12 cellular contexts compared by ENCODE assay signal in the genomic region with DNA sequence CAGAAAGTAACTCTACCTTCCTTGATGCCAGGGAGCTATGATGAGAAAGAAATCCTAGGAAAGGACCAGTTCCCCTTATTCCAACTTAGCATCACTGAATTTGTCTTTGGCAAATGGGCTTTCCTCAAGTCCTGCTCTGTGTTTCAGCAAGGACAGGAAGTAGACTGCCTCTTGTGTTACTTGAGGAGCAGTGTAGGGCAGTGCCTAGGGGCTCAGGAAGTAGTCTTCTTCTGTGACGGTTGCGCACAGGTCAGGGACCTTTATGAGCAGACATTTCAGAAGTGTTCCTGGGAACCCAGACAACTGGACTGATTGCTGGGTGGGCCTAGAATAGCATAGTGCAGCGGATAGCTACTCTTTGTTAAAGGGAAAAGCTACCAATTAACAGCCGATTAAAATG. TPM values are rescaled to one million over a fixed set of nuclear protein-coding genes. Genes with fewer than 3 reads are reported as not detected.
A peak's percentile ranks its signal among the peaks of the same experiment; 100 is the strongest.
DNase-seq lines count a peak whose midpoint lies in the region; ATAC-seq and TF ChIP-seq lines count a peak whose summit lies in the region.
"Had no signal": no experiment of that assay in that cellular context is flagged by ENCODE, and none has a peak within 500 bp of the region (broad histone marks: within the 10 kb centered on the region; RNA-seq: fewer than 3 reads in every experiment).

No MANE protein-coding gene starts in this region.

- no peaks in the 10 kb centered on the region for H3K27me3 ChIP-seq in GM23248 (replicated peaks; ENCODE audit: insufficient read depth)
- peaks cover 0 to 16% (median 0%) of the 10 kb centered on the region in 7 donors for H3K27me3 ChIP-seq in spleen (replicated peaks in 1 of 7)

- H3K9me2 ChIP-seq in GM23248 (ENCODE audit: insufficient read depth) = no peaks in the 10 kb centered on the region

- no peaks in the 10 kb centered on the region; the same call in 1 of the 2 replicates for H4K20me1 ChIP-seq in GM23248 (ENCODE audit: insufficient read depth)

- H3K27ac ChIP-seq in GM23248 (peak overlapping the region; percentile 89), spleen (peak overlapping the region in 6 of 8 donors; percentile 9 to 32 (median 16))

- TF ChIP-seq CTCF in spleen (IDR thresholded peaks at IDR 0.05 in 8 of 11, conservative IDR thresholded peaks at IDR 0.05 in 3 of 11) = peak in 1 of 11 experiments; percentile 12

- H3K9me3 ChIP-seq in GM23248 (ENCODE audit: low read depth) (no peaks in the 10 kb centered on the region), T-helper 17 cell (ENCODE audit: control insufficient read depth, low read length, poor library complexity, severe bottlenecking) (no peaks in the 10 kb centered on the region), spleen (no peaks in the 10 kb centered on the region)

- ATAC-seq in T-helper 17 cell = peak; percentile 35
- no peak for ATAC-seq in stimulated activated naive CD8-positive, alpha-beta T cell treated with anti-CD3 and anti-CD28 coated beads, Interleukin-15, Interleukin-2, amounts not matched to agents 100 U/mL and 50 U/mL, for 24 hours

- in situ Hi-C loops in GM23248 (cut with MboI) = no loop called here

- H3K4me3 Mint-ChIP-seq in T-helper 17 cell = peak overlapping the region; percentile 89

- H3K36me3 ChIP-seq in GM23248 (ENCODE audit: low read depth) (peaks cover 10% of the 10 kb centered on the region; the same call in 1 of the 2 replicates), spleen (no peaks in the 10 kb centered on the region)

- H3K4me3 ChIP-seq in GM23248 (peak overlapping the region; percentile 95), spleen (peak overlapping the region in 1 of 8 donors; percentile 1)

- H3K27me3 Mint-ChIP-seq in T-helper 17 cell = no peaks in the 10 kb centered on the region

- H3K4me1 Mint-ChIP-seq in T-helper 17 cell = peaks cover 17% of the 10 kb centered on the region

- H3K79me2 ChIP-seq in GM23248 (ENCODE audit: insufficient read depth) = peaks cover 70% of the 10 kb centered on the region

- WGBS in GM23248 (ENCODE audit: low coverage in 1 of 2, low lambda C conversion rate in 2 of 2, missing lambda C conversion rate in 2 of 2), 2 experiments = 9% methylated on average over 4 of the region's 4 CpGs
- WGBS in spleen, 5 donors = 59 to 74% (median 67%) methylated on average over 4 of the region's 4 CpGs

- H3K4me2 ChIP-seq in GM23248 (ENCODE audit: unreplicated experiment) = peak overlapping the region; percentile 85

- peak overlapping the region; percentile 78 for H3K27ac Mint-ChIP-seq in T-helper 17 cell

- no peaks in the 10 kb centered on the region for H3K36me3 Mint-ChIP-seq in T-helper 17 cell (ENCODE audit: low read depth)

- H2AFZ ChIP-seq in GM23248 = no peak overlapping the region

- H3K4me1 ChIP-seq in GM23248 (ENCODE audit: insufficient read depth) = peaks cover 50% of the 10 kb centered on the region
- peaks cover 17 to 88% (median 40%) of the 10 kb centered on the region in 6 donors for H3K4me1 ChIP-seq in spleen

- peak overlapping the region; percentile 99 for H3K9ac ChIP-seq in GM23248

- DNase-seq in GM23248 (peak; percentile 74), T-helper 17 cell (no peak), foreskin melanocyte (peak; percentile 83), spleen (no peak), midbrain (lab: John Stamatoyannopoulos, UW) (no peak), NCI-H128 (lab: John Stamatoyannopoulos, UW; ENCODE audit: unreplicated experiment) (no peak), 8988T (no peak)
- no peak for DNase-seq in stimulated activated naive CD8-positive, alpha-beta T cell treated with anti-CD3 and anti-CD28 coated beads, Interleukin-15, Interleukin-2, amounts not matched to agents 100 U/mL and 50 U/mL, for 24 hours
- DNase-seq: activated T-cell treated with anti-CD3 and anti-CD28 coated beads, Interleukin-2, amount 50 U/mL, for 48 hours; hippocampal formation; NCI-H526; stimulated activated CD4-positive, alpha-beta T cell treated with anti-CD3 and anti-CD28 coated beads, Interleukin-12 subunit alpha, Interleukin-12 subunit beta, amount 100 ng/mL, for 4 hours had no signal

- intact Hi-C loops in spleen (cut with DNase I; ENCODE audit: low total_unique reads) = loop anchor here (5.0 kb wide), 1 partner anchor 34 kb away; no protein-coding TSS in a partner anchor

- H3F3A ChIP-seq in GM23248 (ENCODE audit: insufficient read depth) = peaks cover 70% of the 10 kb centered on the region

- TF ChIP-seq POLR2A in spleen (IDR thresholded peaks at IDR 0.05) = no peak

RNA-seq across cellular contexts. Expression of a gene that starts 2.7 kb away (rescaled TPM):
- total RNA-seq in GM23248 (2014; rRNA removed; shearing (Covaris generic)) = 297 and 363 TPM in 2 replicates
- polyA plus RNA-seq in GM23248 (2016; fragmentation: Nextera tagmentation; extraction: Ambion mirVana) (541 and 553 TPM in 2 replicates), spleen (100 to 1,000 TPM in 1 of 3 donors, 10 to 100 TPM in 2; 61.1 to 201 (median 69.1) TPM)
- total RNA-seq in T-helper 17 cell (10 to 100 TPM; 38.7 to 49.8 TPM), spleen (10 to 100 TPM; 37.4 to 71.1 (median 48.8) TPM)

RNA-seq across cellular contexts. Expression of a gene that starts 59.6 kb away (rescaled TPM):
- 11.0 and 13.5 TPM in 2 replicates for total RNA-seq in GM23248 (2014; rRNA removed; shearing (Covaris generic))
- 15.5 and 17.8 TPM in 2 replicates for polyA plus RNA-seq in GM23248 (2016; fragmentation: Nextera tagmentation; extraction: Ambion mirVana)
- total RNA-seq in T-helper 17 cell = under 1 TPM in 1 of 2 donors, not detected in 1; 0.12 TPM
- total RNA-seq in spleen = 1 to 10 TPM; 1.6 to 8.1 (median 4.3) TPM
- polyA plus RNA-seq in spleen = 1 to 10 TPM in 2 of 3 donors, under 1 TPM in 1; 0.50 to 3.4 (median 1.6) TPM

Comparison
In these comparisons a context has a peak if more than half of its experiments do, and no peak if none do; other contexts are left out.
1. DNase-seq: peak in GM23248 (single experiment) and foreskin melanocyte (single experiment); none in T-helper 17 cell (0 of 3), spleen (single experiment), midbrain (single experiment), stimulated activated naive CD8-positive, alpha-beta T cell treated with anti-CD3 and anti-CD28 coated beads, Interleukin-15, Interleukin-2, amounts not matched to agents 100 U/mL and 50 U/mL, for 24 hours (single experiment), NCI-H128 (single experiment) and 8988T (single experiment).